Comparison of ENCODE assay signal across 20 cellular contexts in genomic region chr19:39438270-39438934, GRCh38. TPM values are rescaled to one million over a fixed set of nuclear protein-coding genes. Genes with fewer than 3 reads are reported as not detected.
A peak's percentile ranks its signal among the peaks of the same experiment; 100 is the strongest.
DNase-seq lines count a peak whose midpoint lies in the region; ATAC-seq, FAIRE-seq and TF ChIP-seq lines count a peak whose summit lies in the region.
"Had no signal": no experiment of that assay in that cellular context is flagged by ENCODE, and none has a peak within 500 bp of the region (broad histone marks: within the 10 kb centered on the region; RNA-seq: fewer than 3 reads in every experiment).

No MANE protein-coding gene starts in this region.

- H3K4me2 ChIP-seq in PC-3 (ENCODE audit: low read length) (no peak overlapping the region), mesenchymal stem cell (ENCODE audit: low read length, poor library complexity, severe bottlenecking) (no peak overlapping the region)

- no peak for FAIRE-seq in bronchial epithelial cell (lab: Jason Lieb, UNC)
- FAIRE-seq: endothelial cell of umbilical vein had no signal

- WGBS in mesenchymal stem cell: 84% methylated on average over 6 of the region's 9 CpGs

- H3K4me3 ChIP-seq in PC-3 (ENCODE audit: low read length): no peak overlapping the region
- no peak overlapping the region for H3K4me3 ChIP-seq in bronchial epithelial cell (ENCODE audit: low read depth, low read length)
- no peak overlapping the region for H3K4me3 ChIP-seq in mesenchymal stem cell (ENCODE audit: insufficient read depth in 1 of 2, low read depth in 1 of 2, low read length in 2 of 2)
- H3K4me3 ChIP-seq: psoas muscle, spleen, suprapubic skin had no signal

- H3K23ac ChIP-seq in mesenchymal stem cell (ENCODE audit: low read length in 2 of 2): no peak overlapping the region

- no peak overlapping the region for H4K8ac ChIP-seq in mesenchymal stem cell (ENCODE audit: low read length)

- no peak for ATAC-seq in PC-3
- ATAC-seq: left lobe of liver, psoas muscle had no signal

- no peak overlapping the region for H2BK12ac ChIP-seq in mesenchymal stem cell (ENCODE audit: low read length in 2 of 2)

- H2BK120ac ChIP-seq in mesenchymal stem cell (ENCODE audit: low read depth, low read length): no peak overlapping the region

- intact Hi-C loops in PC-3 (cut with micrococcal nuclease): no loop called here

- H3K4me1 ChIP-seq in PC-3 (ENCODE audit: insufficient read depth, low read length) (peaks cover 19% of the 10 kb centered on the region), mesenchymal stem cell (ENCODE audit: control insufficient read depth, insufficient read depth, low read depth, low read length) (peaks cover 16% of the 10 kb centered on the region)

- H4K20me1 ChIP-seq in PC-3 (ENCODE audit: low read length): peaks cover 15% of the 10 kb centered on the region

- peak overlapping the region; percentile 77 for H2AK5ac ChIP-seq in mesenchymal stem cell (ENCODE audit: low read length, severe bottlenecking)

- POLR2A ChIA-PET in PC-3 (lab: Charles Lee; ENCODE audit: unreplicated experiment): interaction anchor here (0.6 kb wide), 1 partner anchor 1434 kb away, joined by 3 read pairs; no protein-coding TSS in a partner anchor

- peaks cover 18% of the 10 kb centered on the region for H3K36me3 ChIP-seq in PC-3 (ENCODE audit: low read depth, low read length)
- H3K36me3 ChIP-seq in bronchial epithelial cell (ENCODE audit: control insufficient read depth, insufficient read depth, low read length): peaks cover 13% of the 10 kb centered on the region
- H3K36me3 ChIP-seq in mesenchymal stem cell (ENCODE audit: control insufficient read depth in 1 of 2, insufficient read depth in 2 of 2, low read depth in 1 of 2, low read length in 2 of 2): peaks cover 13 to 15% of the 10 kb centered on the region in 2 experiments

- H3K27me3 ChIP-seq in PC-3 (ENCODE audit: low read length) (no peaks in the 10 kb centered on the region), bronchial epithelial cell (ENCODE audit: control insufficient read depth, insufficient read depth, low read length) (no peaks in the 10 kb centered on the region), mesenchymal stem cell (ENCODE audit: control insufficient read depth in 1 of 2, insufficient read depth in 1 of 2, low read length in 2 of 2) (no peaks in the 10 kb centered on the region)
- H3K27me3 ChIP-seq: spleen, suprapubic skin had no signal

- no TSS peak for BruUV-seq in PC-3 (replicated peaks; lab: Mats Ljungman, UMichigan)

- no peak overlapping the region for H4K91ac ChIP-seq in mesenchymal stem cell (ENCODE audit: low read length)

- H3K9ac ChIP-seq in PC-3 (ENCODE audit: low read length) (no peak overlapping the region), mesenchymal stem cell (ENCODE audit: low read length) (peak overlapping the region; percentile 5)

- H3F3A ChIP-seq in PC-3 (ENCODE audit: low read length, unreplicated experiment): peaks cover 16% of the 10 kb centered on the region

- peaks cover 9% of the 10 kb centered on the region for H3K79me1 ChIP-seq in mesenchymal stem cell (replicated peaks; ENCODE audit: low read length, poor library complexity, severe bottlenecking)

- no peak overlapping the region for H3K4ac ChIP-seq in mesenchymal stem cell (ENCODE audit: low read depth in 1 of 2, low read length in 2 of 2)

- H2AFZ ChIP-seq in PC-3 (ENCODE audit: low read length): no peak overlapping the region
- no peak overlapping the region for H2AFZ ChIP-seq in mesenchymal stem cell (ENCODE audit: low read depth, low read length)

- no peak for TF ChIP-seq CTCF in PC-3 (conservative IDR thresholded peaks at IDR 0.05; ENCODE audit: low read depth, low read length)
- TF ChIP-seq CTCF in bronchial epithelial cell (IDR thresholded peaks at IDR 0.05; ENCODE audit: insufficient read depth, low read length, severe bottlenecking): no peak

- no peak overlapping the region for H3K18ac ChIP-seq in mesenchymal stem cell (ENCODE audit: low read depth in 1 of 2, low read length in 2 of 2)

- H3K27ac ChIP-seq in PC-3 (ENCODE audit: low read length): no peak overlapping the region
- peak overlapping the region; percentile 10 for H3K27ac ChIP-seq in mesenchymal stem cell (ENCODE audit: low read length, poor library complexity, severe bottlenecking)
- H3K27ac ChIP-seq: psoas muscle, spleen, suprapubic skin had no signal

- H3K9me3 ChIP-seq in PC-3 (ENCODE audit: low read length) (no peaks in the 10 kb centered on the region), mesenchymal stem cell (ENCODE audit: control insufficient read depth, low read length) (no peaks in the 10 kb centered on the region)
- H3K9me3 ChIP-seq: psoas muscle, spleen, suprapubic skin had no signal

- H2BK5ac ChIP-seq in mesenchymal stem cell (ENCODE audit: low read depth, low read length, poor library complexity, severe bottlenecking): no peak overlapping the region

- no peak overlapping the region for H3K14ac ChIP-seq in mesenchymal stem cell (ENCODE audit: low read length in 2 of 2)

- peaks cover 24% of the 10 kb centered on the region for H3K79me2 ChIP-seq in PC-3 (ENCODE audit: low read length)

- no peak overlapping the region for H2BK15ac ChIP-seq in mesenchymal stem cell (ENCODE audit: low read depth, poor library complexity, severe bottlenecking)

- CTCF ChIA-PET in PC-3 (lab: Charles Lee): interaction anchor here (0.6 to 0.7 kb wide), 2 partner anchors 37 to 356 kb away, joined by 3 to 4 read pairs; no protein-coding TSS in a partner anchor

- DNase-seq in EL (peak; percentile 67), PC-3 (peak; percentile 32), bronchial epithelial cell (ENCODE audit: low read depth) (peak; percentile 72), mesenchymal stem cell (peak; percentile 42), inferior parietal cortex (ENCODE audit: extremely low spot score) (no peak), NCI-H446 (lab: John Stamatoyannopoulos, UW) (no peak)
- no peak for DNase-seq in stimulated activated CD8-positive, alpha-beta memory T cell treated with anti-CD3 and anti-CD28 coated beads, Interleukin-4, amount 100 ng/mL, for 48 hours
- DNase-seq: activated CD4-positive, alpha-beta T cell treated with anti-CD3 and anti-CD28 coated beads for 1 hour; cortex of kidney; DMS79 treated with DMSO at 0.1 percent for 48 hours; foreskin melanocyte; Kasumi-1; NCI-H1105 treated with DMSO at 0.1 percent for 48 hours; NCI-H2171; NCI-H748 treated with DMSO at 0.1 percent for 48 hours; psoas muscle; spleen had no signal

- H3K9me2 ChIP-seq in PC-3 (replicated peaks; ENCODE audit: low read length): no peaks in the 10 kb centered on the region

RNA-seq across cellular contexts. Expression of gene RPS16, which starts 2.7 kb away (rescaled TPM):
- total RNA-seq in PC-3 (2014; rRNA removed) (294 and 418 TPM in 2 replicates), bronchial epithelial cell (75.3 and 94.3 TPM in 2 replicates)
- 3,108 TPM for polyA plus RNA-seq in mesenchymal stem cell (2013, experiment 1 of 2)
- 3,178 TPM for polyA plus RNA-seq in mesenchymal stem cell (2013, experiment 2 of 2)

RNA-seq across cellular contexts. Expression of gene SUPT5H, which starts 7.0 kb away (rescaled TPM):
- 59.9 and 95.0 TPM in 2 replicates for total RNA-seq in PC-3 (2014; rRNA removed)
- 41.9 and 48.1 TPM in 2 replicates for total RNA-seq in bronchial epithelial cell
- 87.1 TPM for polyA plus RNA-seq in mesenchymal stem cell (2013, experiment 1 of 2)
- 84.1 TPM for polyA plus RNA-seq in mesenchymal stem cell (2013, experiment 2 of 2)

RNA-seq across cellular contexts. Expression of gene PLEKHG2, which starts 25.9 kb away (rescaled TPM):
- 8.3 and 10.6 TPM in 2 replicates for total RNA-seq in PC-3 (2014; rRNA removed)
- 3.3 and 5.3 TPM in 2 replicates for total RNA-seq in bronchial epithelial cell
- polyA plus RNA-seq in mesenchymal stem cell (2013, experiment 1 of 2): 61.4 TPM
- 51.6 TPM for polyA plus RNA-seq in mesenchymal stem cell (2013, experiment 2 of 2)

RNA-seq across cellular contexts. Expression of gene ZFP36, which starts 31.8 kb away (rescaled TPM):
- total RNA-seq in PC-3 (2014; rRNA removed) (32.7 and 68.4 TPM in 2 replicates), bronchial epithelial cell (3.4 and 5.0 TPM in 2 replicates)
- polyA plus RNA-seq in mesenchymal stem cell (2013, experiment 1 of 2): 316 TPM
- 290 TPM for polyA plus RNA-seq in mesenchymal stem cell (2013, experiment 2 of 2)

RNA-seq across cellular contexts. Expression of gene TIMM50, which starts 42.2 kb away (rescaled TPM):
- 97.2 and 123 TPM in 2 replicates for total RNA-seq in PC-3 (2014; rRNA removed)
- total RNA-seq in bronchial epithelial cell: 84.2 and 99.5 TPM in 2 replicates
- 57.0 TPM for polyA plus RNA-seq in mesenchymal stem cell (2013, experiment 1 of 2)
- 58.8 TPM for polyA plus RNA-seq in mesenchymal stem cell (2013, experiment 2 of 2)

Comparison
In these comparisons a context has a peak if more than half of its experiments do, and no peak if none do; other contexts are left out.
1. DNase-seq: peak in EL (single experiment), PC-3 (single experiment), bronchial epithelial cell (single experiment) and mesenchymal stem cell (single experiment); none in inferior parietal cortex (single experiment), stimulated activated CD8-positive, alpha-beta memory T cell treated with anti-CD3 and anti-CD28 coated beads, Interleukin-4, amount 100 ng/mL, for 48 hours (single experiment) and NCI-H446 (0 of 2).